In the genomic region with DNA sequence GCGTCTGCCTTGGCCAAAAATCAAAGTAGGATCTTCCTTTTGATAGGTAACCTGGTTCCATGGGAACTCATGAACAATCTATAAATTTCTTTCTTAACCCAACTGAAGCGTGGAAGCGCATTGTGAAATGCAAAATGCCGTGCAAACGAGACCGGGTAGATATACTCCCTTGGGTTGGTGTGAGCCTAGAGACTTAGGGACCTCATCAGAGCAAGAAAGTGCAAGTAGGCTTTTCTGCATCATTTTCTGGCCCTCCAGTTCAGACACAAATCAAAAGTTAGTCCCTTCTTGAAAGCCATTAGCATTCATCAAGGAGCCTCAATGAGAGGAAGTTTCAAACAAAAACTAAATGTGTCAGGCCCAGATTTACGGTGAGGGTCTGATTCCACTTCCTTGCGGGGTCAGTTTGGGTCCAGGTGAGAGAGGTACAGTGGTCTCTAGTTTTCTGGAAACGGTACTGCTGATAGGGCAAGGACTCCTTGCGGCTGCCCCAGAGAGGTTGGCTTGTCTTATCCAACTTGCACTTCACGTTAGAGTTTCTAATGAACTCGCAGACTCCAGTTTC, we compare ENCODE assay signal across 8 cellular contexts. TPM values are rescaled to one million over a fixed set of nuclear protein-coding genes. Genes with fewer than 3 reads are reported as not detected.
DNase-seq lines count a peak whose midpoint lies in the region; ATAC-seq, FAIRE-seq and TF ChIP-seq lines count a peak whose summit lies in the region.

No MANE protein-coding gene starts in this region.

- H3K18ac ChIP-seq in mesenchymal stem cell (ENCODE audit: low read depth in 1 of 2, low read length in 2 of 2): peak overlapping the region; percentile 28 to 30

- no peaks in the 10 kb centered on the region for H3K79me1 ChIP-seq in mesenchymal stem cell (replicated peaks; ENCODE audit: low read length, poor library complexity, severe bottlenecking)

- no peaks in the 10 kb centered on the region for H3K4me1 ChIP-seq in Caco-2
- peaks cover 2% of the 10 kb centered on the region for H3K4me1 ChIP-seq in mesenchymal stem cell (ENCODE audit: control insufficient read depth, insufficient read depth, low read depth, low read length)

- H3K4ac ChIP-seq in mesenchymal stem cell (ENCODE audit: low read depth in 1 of 2, low read length in 2 of 2): peak overlapping the region in 1 of 2 experiments; percentile 30

- H3K9me3 ChIP-seq in Caco-2: no peaks in the 10 kb centered on the region
- H3K9me3 ChIP-seq in KOPT-K1 (ENCODE audit: insufficient read depth, low read length, poor library complexity, severe bottlenecking): no peaks in the 10 kb centered on the region
- no peaks in the 10 kb centered on the region for H3K9me3 ChIP-seq in mesenchymal stem cell (ENCODE audit: control insufficient read depth, low read length)

- FAIRE-seq in bronchial epithelial cell (lab: Jason Lieb, UNC): no peak

- H3K4me1 Mint-ChIP-seq in Caco-2 (ENCODE audit: low read depth, unreplicated experiment): no peaks in the 10 kb centered on the region

- no peak overlapping the region for H3K4me3 Mint-ChIP-seq in Caco-2 (ENCODE audit: unreplicated experiment)

- WGBS in mesenchymal stem cell: 13% methylated on average over 11 of the region's 12 CpGs

- H2AFZ ChIP-seq in mesenchymal stem cell (ENCODE audit: low read depth, low read length): peak overlapping the region; percentile 96

- no peaks in the 10 kb centered on the region for H3K27me3 Mint-ChIP-seq in Caco-2 (ENCODE audit: insufficient read depth, unreplicated experiment)

- H3K36me3 Mint-ChIP-seq in Caco-2 (ENCODE audit: insufficient read depth, unreplicated experiment): peaks cover 3% of the 10 kb centered on the region

- POLR2A ChIA-PET in Caco-2 (lab: Charles Lee): no interaction called here

- H3K27ac ChIP-seq in KOPT-K1 (ENCODE audit: low read depth, low read length, poor library complexity, severe bottlenecking): peak overlapping the region; percentile 92
- peak overlapping the region; percentile 50 for H3K27ac ChIP-seq in mesenchymal stem cell (ENCODE audit: low read length, poor library complexity, severe bottlenecking)

- H3K9me3 Mint-ChIP-seq in Caco-2 (ENCODE audit: unreplicated experiment): no peaks in the 10 kb centered on the region

- H3K4me3 ChIP-seq in Caco-2 (ENCODE audit: low read depth, low read length): peak overlapping the region; percentile 52
- H3K4me3 ChIP-seq in bronchial epithelial cell (ENCODE audit: low read depth, low read length): peak overlapping the region; percentile 45
- peak overlapping the region; percentile 46 to 86 for H3K4me3 ChIP-seq in mesenchymal stem cell (ENCODE audit: insufficient read depth in 1 of 2, low read depth in 1 of 2, low read length in 2 of 2)

- H3K36me3 ChIP-seq in Caco-2 (ENCODE audit: control insufficient read depth, insufficient read depth, low read length) (no peaks in the 10 kb centered on the region), KOPT-K1 (ENCODE audit: insufficient read depth, low read length) (no peaks in the 10 kb centered on the region), bronchial epithelial cell (ENCODE audit: control insufficient read depth, insufficient read depth, low read length) (no peaks in the 10 kb centered on the region), mesenchymal stem cell (ENCODE audit: control insufficient read depth in 1 of 2, insufficient read depth in 2 of 2, low read depth in 1 of 2, low read length in 2 of 2) (no peaks in the 10 kb centered on the region)

- no peak overlapping the region for H3K27ac Mint-ChIP-seq in Caco-2 (ENCODE audit: unreplicated experiment)

- peak overlapping the region; percentile 97 for H3K9ac ChIP-seq in mesenchymal stem cell (ENCODE audit: low read length)

- H2BK5ac ChIP-seq in mesenchymal stem cell (ENCODE audit: low read depth, low read length, poor library complexity, severe bottlenecking): no peak overlapping the region

- no peak overlapping the region for H2BK15ac ChIP-seq in mesenchymal stem cell (ENCODE audit: low read depth, poor library complexity, severe bottlenecking)

- H3K4me2 ChIP-seq in mesenchymal stem cell (ENCODE audit: low read length, poor library complexity, severe bottlenecking): peak overlapping the region; percentile 91

- no peak overlapping the region for H4K8ac ChIP-seq in mesenchymal stem cell (ENCODE audit: low read length)

- TF ChIP-seq CTCF in Caco-2 (IDR thresholded peaks at IDR 0.05; ENCODE audit: insufficient read depth in 1 of 2, low read depth in 1 of 2, low read length in 1 of 2, severe bottlenecking in 1 of 2, unreplicated experiment in 1 of 2): no peak
- TF ChIP-seq CTCF in bronchial epithelial cell (IDR thresholded peaks at IDR 0.05; ENCODE audit: insufficient read depth, low read length, severe bottlenecking): no peak

- H4K91ac ChIP-seq in mesenchymal stem cell (ENCODE audit: low read length): no peak overlapping the region

- intact Hi-C loops in Caco-2 (cut with micrococcal nuclease; ENCODE audit: unreplicated experiment): loop anchor here (2.0 to 10.0 kb wide), 4 partner anchors 25 to 417 kb away; a partner anchor contains a TSS

- peak; percentile 21 for ATAC-seq in GM21529 (IDR thresholded peaks at IDR 0.05; ENCODE audit: unreplicated experiment)

- no peak overlapping the region for H2BK120ac ChIP-seq in mesenchymal stem cell (ENCODE audit: low read depth, low read length)

- CTCF ChIA-PET in Caco-2 (lab: Charles Lee): no interaction called here

- H2AK5ac ChIP-seq in mesenchymal stem cell (ENCODE audit: low read length, severe bottlenecking): no peak overlapping the region

- no peak overlapping the region for H3K23ac ChIP-seq in mesenchymal stem cell (ENCODE audit: low read length in 2 of 2)

- DNase-seq in Caco-2 (no peak), bronchial epithelial cell (ENCODE audit: low read depth) (peak; percentile 21), mesenchymal stem cell (peak; percentile 67), GDM1 (lab: John Stamatoyannopoulos, UW) (no peak), OCI-M2 (lab: John Stamatoyannopoulos, UW; ENCODE audit: unreplicated experiment) (no peak)
- DNase-seq in activated naive CD4-positive, alpha-beta T cell (lab: John Stamatoyannopoulos, UW): no peak

- no TSS peak for BruUV-seq in Caco-2 (replicated peaks; lab: Mats Ljungman, UMichigan)

- no peak overlapping the region for H3K14ac ChIP-seq in mesenchymal stem cell (ENCODE audit: low read length in 2 of 2)

- H2BK12ac ChIP-seq in mesenchymal stem cell (ENCODE audit: low read length in 2 of 2): no peak overlapping the region

- H3K27me3 ChIP-seq in Caco-2 (replicated peaks; ENCODE audit: control insufficient read depth, insufficient read depth, low read length) (no peaks in the 10 kb centered on the region), bronchial epithelial cell (ENCODE audit: control insufficient read depth, insufficient read depth, low read length) (no peaks in the 10 kb centered on the region), mesenchymal stem cell (ENCODE audit: control insufficient read depth in 1 of 2, insufficient read depth in 1 of 2, low read length in 2 of 2) (no peaks in the 10 kb centered on the region)

RNA-seq across cellular contexts. Expression of gene ZNF184, which starts 5.3 kb away (rescaled TPM):
- total RNA-seq in Caco-2 (2022) (3.9 and 4.4 TPM in 2 replicates), bronchial epithelial cell (6.0 and 6.8 TPM in 2 replicates)
- 5.0 TPM for polyA plus RNA-seq in mesenchymal stem cell (2013, experiment 1 of 2)
- polyA plus RNA-seq in mesenchymal stem cell (2013, experiment 2 of 2): 5.2 TPM

Comparison
In these comparisons a context has a peak if more than half of its experiments do, and no peak if none do; other contexts are left out.
1. DNase-seq: peak in bronchial epithelial cell (single experiment) and mesenchymal stem cell (single experiment); none in Caco-2 (0 of 2), GDM1 (single experiment), activated naive CD4-positive, alpha-beta T cell (0 of 4) and OCI-M2 (single experiment).
2. Peak in every context shown above with its lines, with median percentiles within 50 percentile points of each other: H3K4me3 ChIP-seq.